ENCODE assay signal across 8 cellular contexts in the genomic region with DNA sequence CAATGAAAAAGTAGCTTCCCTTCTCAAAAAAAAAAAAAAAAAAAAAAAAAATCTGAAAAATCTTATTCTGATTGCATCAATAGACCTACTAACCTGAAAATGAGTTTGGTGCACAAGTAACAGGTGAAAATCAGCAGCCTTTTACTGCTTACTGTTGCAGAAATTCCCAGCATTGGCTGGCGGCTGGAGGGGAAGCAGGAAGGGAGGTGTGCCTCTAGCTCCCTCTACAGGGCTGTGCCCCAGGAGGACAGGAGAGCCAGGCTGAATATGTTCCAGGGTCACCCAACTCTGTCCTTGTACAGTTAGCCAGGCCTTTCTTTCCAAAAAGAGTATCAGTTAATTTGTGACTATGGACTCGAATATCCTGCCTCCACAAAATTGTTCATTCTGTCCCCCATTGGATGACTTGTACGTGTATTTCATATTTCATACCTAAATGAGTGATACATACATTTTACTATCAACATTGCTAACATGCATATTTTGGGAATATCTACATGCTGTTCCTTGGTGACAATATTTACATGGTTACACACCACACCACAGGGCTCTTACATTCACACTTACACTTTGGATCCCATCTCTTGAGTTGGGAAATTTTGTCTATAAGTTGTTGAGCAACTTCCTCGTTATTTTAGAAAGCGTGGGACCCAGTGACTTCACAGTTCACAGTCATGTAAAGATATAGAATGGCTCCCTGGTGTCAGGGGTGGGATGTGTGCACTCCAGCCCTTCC.
DNase-seq lines count a peak whose midpoint lies in the region; ATAC-seq and TF ChIP-seq lines count a peak whose summit lies in the region.

No MANE protein-coding gene starts in this region.

- no peaks in the 10 kb centered on the region for H3K79me2 ChIP-seq in OCI-LY3 (ENCODE audit: low read length)

- DNase-seq in DMS153 treated with DMSO at 0.1 percent for 48 hours (lab: John Stamatoyannopoulos, UW; ENCODE audit: unreplicated experiment) (peak; percentile 3), globus pallidus (ENCODE audit: low spot score) (peak; percentile 77), osteocyte (ENCODE audit: extremely low spot score, unreplicated experiment) (peak; percentile 91), upper lobe of right lung (peak; percentile 83), amniotic stem cell (lab: John Stamatoyannopoulos, UW) (no peak)

- H3K27ac ChIP-seq in OCI-LY3 (ENCODE audit: low read length): no peak overlapping the region
- peak overlapping the region; percentile 32 for H3K27ac ChIP-seq in upper lobe of right lung

- H3K27me3 ChIP-seq in OCI-LY3 (ENCODE audit: low read depth, low read length) (peaks cover 15% of the 10 kb centered on the region; the same call in 1 of the 2 replicates), upper lobe of right lung (no peaks in the 10 kb centered on the region)

- H3K36me3 ChIP-seq in OCI-LY3 (replicated peaks; ENCODE audit: low read depth, low read length) (no peaks in the 10 kb centered on the region), upper lobe of right lung (no peaks in the 10 kb centered on the region)

- H3K4me2 ChIP-seq in OCI-LY3 (ENCODE audit: low read length): no peak overlapping the region

- no peak overlapping the region for H3K9ac ChIP-seq in OCI-LY3 (ENCODE audit: low read length)

- H3K9me3 ChIP-seq in OCI-LY3 (ENCODE audit: insufficient read depth, low read length) (no peaks in the 10 kb centered on the region), upper lobe of right lung (no peaks in the 10 kb centered on the region)

- no peak overlapping the region for H3K4me3 Mint-ChIP-seq in activated T-helper 17 cell treated with anti-CD3 and anti-CD28 coated beads, Interleukin-2, amount 50 U/mL, for 72 hours
- no peak overlapping the region for H3K4me3 Mint-ChIP-seq in osteocyte (ENCODE audit: unreplicated experiment)

- no peaks in the 10 kb centered on the region for H3K4me1 ChIP-seq in OCI-LY3 (ENCODE audit: low read length)
- H3K4me1 ChIP-seq in upper lobe of right lung: peaks cover 23% of the 10 kb centered on the region

- no peak overlapping the region for H3K4me3 ChIP-seq in OCI-LY3 (ENCODE audit: low read length)
- H3K4me3 ChIP-seq in upper lobe of right lung: no peak overlapping the region

- H3K27me3 Mint-ChIP-seq in activated T-helper 17 cell treated with anti-CD3 and anti-CD28 coated beads, Interleukin-2, amount 50 U/mL, for 72 hours: peaks cover 18% of the 10 kb centered on the region
- H3K27me3 Mint-ChIP-seq in osteocyte (ENCODE audit: unreplicated experiment): no peaks in the 10 kb centered on the region

- H3K4me1 Mint-ChIP-seq in activated T-helper 17 cell treated with anti-CD3 and anti-CD28 coated beads, Interleukin-2, amount 50 U/mL, for 72 hours: peaks cover 7% of the 10 kb centered on the region
- peaks cover 22% of the 10 kb centered on the region for H3K4me1 Mint-ChIP-seq in osteocyte (ENCODE audit: unreplicated experiment)

- TF ChIP-seq CTCF in OCI-LY3 (IDR thresholded peaks at IDR 0.05; ENCODE audit: low read depth, low read length) (peak; percentile 79), osteocyte (IDR thresholded peaks at IDR 0.05) (peak; percentile 95), upper lobe of right lung (IDR thresholded peaks at IDR 0.05) (peak; percentile 88)

- peak overlapping the region; percentile 40; the same call in 1 of the 2 replicates for H2AFZ ChIP-seq in OCI-LY3 (ENCODE audit: low read depth, low read length)

- H3K9me3 Mint-ChIP-seq in activated T-helper 17 cell treated with anti-CD3 and anti-CD28 coated beads, Interleukin-2, amount 50 U/mL, for 72 hours: no peaks in the 10 kb centered on the region
- H3K9me3 Mint-ChIP-seq in osteocyte (ENCODE audit: unreplicated experiment): no peaks in the 10 kb centered on the region

- intact Hi-C loops in upper lobe of right lung (cut with DNase I): loop anchor here (5.0 kb wide), 1 partner anchor 119 kb away; no protein-coding TSS in a partner anchor

- no peaks in the 10 kb centered on the region for H3K36me3 Mint-ChIP-seq in activated T-helper 17 cell treated with anti-CD3 and anti-CD28 coated beads, Interleukin-2, amount 50 U/mL, for 72 hours (ENCODE audit: low read depth)
- H3K36me3 Mint-ChIP-seq in osteocyte (ENCODE audit: unreplicated experiment): no peaks in the 10 kb centered on the region

- ATAC-seq in HG02798 (IDR thresholded peaks at IDR 0.05; ENCODE audit: poor library complexity, unreplicated experiment): peak; percentile 59
- peak; percentile 81 for ATAC-seq in activated T-helper 17 cell treated with anti-CD3 and anti-CD28 coated beads, Interleukin-2, amount 50 U/mL, for 72 hours (replicated peaks)
- ATAC-seq in upper lobe of right lung: peak; percentile 95

- H4K20me1 ChIP-seq in OCI-LY3 (ENCODE audit: insufficient read depth, low read length): no peaks in the 10 kb centered on the region

- no peak overlapping the region for H3K27ac Mint-ChIP-seq in activated T-helper 17 cell treated with anti-CD3 and anti-CD28 coated beads, Interleukin-2, amount 50 U/mL, for 72 hours
- H3K27ac Mint-ChIP-seq in osteocyte (ENCODE audit: unreplicated experiment): peak overlapping the region; percentile 85
